In genomic region chr7:47380325-47381131, GRCh38 we compare ENCODE assay signal across 1 cellular context.
TF ChIP-seq lines count a peak whose summit lies in the region.

No MANE protein-coding gene starts in this region.

TF ChIP-seq in SK-N-SH, 30 proteins besides CTCF, POLR2A, EP300 and RAD21 (continued from another document):
- no peak for TF ChIP-seq RCOR1 (IDR thresholded peaks at IDR 0.05; ENCODE audit: low read length)
